ENCODE assay signal across 10 cellular contexts in genomic region chr1:39110325-39110851, GRCh38.
DNase-seq lines count a peak whose midpoint lies in the region; ATAC-seq and TF ChIP-seq lines count a peak whose summit lies in the region.
"Had no signal": no experiment of that assay in that cellular context is flagged by ENCODE, and none has a peak within 500 bp of the region (broad histone marks: within the 10 kb centered on the region; RNA-seq: fewer than 3 reads in every experiment).

No MANE protein-coding gene starts in this region.

- H3K79me2 ChIP-seq in mammary epithelial cell (ENCODE audit: insufficient read depth, low read length): peaks cover 98% of the 10 kb centered on the region

- peaks cover 0 to 5% (median 0%) of the 10 kb centered on the region in 7 donors for H3K9me3 Mint-ChIP-seq in CD14-positive monocyte

- peaks cover 0 to 4% of the 10 kb centered on the region in 2 donors for H3K36me3 Mint-ChIP-seq in CD14-positive monocyte

- H3K27me3 Mint-ChIP-seq in CD14-positive monocyte (ENCODE audit: low read depth in 3 of 3): peaks cover 4 to 11% (median 9%) of the 10 kb centered on the region in 3 donors

- H3K4me3 ChIP-seq in HEK293 (ENCODE audit: low read depth, low read length): no peak overlapping the region
- H3K4me3 ChIP-seq in mammary epithelial cell (replicated peaks in 1 of 3; ENCODE audit: insufficient read depth in 1 of 3, low read depth in 2 of 3, low read length in 3 of 3): no peak overlapping the region
- H3K4me3 ChIP-seq in suprapubic skin: no peak overlapping the region

- TF ChIP-seq CTCF in HEK293 (tag by site-specific recombination; IDR thresholded peaks at IDR 0.05): no peak
- TF ChIP-seq CTCF in mammary epithelial cell (conservative IDR thresholded peaks at IDR 0.05 in 1 of 2, IDR thresholded peaks at IDR 0.05 in 1 of 2; ENCODE audit: extremely low read depth in 1 of 2, insufficient read depth in 1 of 2, low read depth in 1 of 2, low read length in 2 of 2): no peak
- TF ChIP-seq CTCF in suprapubic skin (IDR thresholded peaks at IDR 0.05): no peak
- TF ChIP-seq CTCF in CD14-positive monocyte (IDR thresholded peaks at IDR 0.05): no peak

- no peak overlapping the region for H2AFZ ChIP-seq in mammary epithelial cell (ENCODE audit: low read depth, low read length)

- no peak for TF ChIP-seq POLR2A in suprapubic skin (IDR thresholded peaks at IDR 0.05)

- peak overlapping the region; percentile 25 for H3K9ac ChIP-seq in mammary epithelial cell (ENCODE audit: insufficient read depth, low read length)

- no peak overlapping the region for H3K4me3 Mint-ChIP-seq in CD14-positive monocyte

- dilution Hi-C loops in mammary epithelial cell (cut with HindIII; ENCODE audit: low sequenced_read_pairs): no loop called here

- POLR2A ChIA-PET in HEK293 (lab: Yijun Ruan, JAX): interaction anchor here (1.0 to 1.2 kb wide), 2 partner anchors 18 to 81 kb away, joined by 3 to 11 read pairs; no protein-coding TSS in a partner anchor

- no peaks in the 10 kb centered on the region for H4K20me1 ChIP-seq in mammary epithelial cell (ENCODE audit: insufficient read depth, low read length)

- ATAC-seq in HG03571 (IDR thresholded peaks at IDR 0.05; ENCODE audit: unreplicated experiment): no peak

- H3K36me3 ChIP-seq in HEK293 (ENCODE audit: control insufficient read depth in 2 of 2, insufficient read depth in 1 of 2, low read length in 2 of 2): no peaks in the 10 kb centered on the region
- no peaks in the 10 kb centered on the region for H3K36me3 ChIP-seq in mammary epithelial cell (ENCODE audit: insufficient read depth, low read length)
- no peaks in the 10 kb centered on the region for H3K36me3 ChIP-seq in suprapubic skin

- CTCF ChIA-PET in HEK293 (lab: Yijun Ruan, JAX): interaction anchor here (0.6 to 2.1 kb wide), 4 partner anchors 82 to 612 kb away, joined by 3 to 8 read pairs (median 4); no protein-coding TSS in a partner anchor
- CTCF ChIA-PET in mammary epithelial cell (lab: Charles Lee; ENCODE audit: low non-redundant PET): interaction anchor here (0.6 to 1.3 kb wide), 2 partner anchors 82 to 591 kb away, joined by 7 to 15 read pairs; no protein-coding TSS in a partner anchor

- intact Hi-C loops in mammary epithelial cell (cut with micrococcal nuclease) (no loop called here), CD14-positive monocyte (cut with micrococcal nuclease) (no loop called here)

- no peaks in the 10 kb centered on the region for H3K9me3 ChIP-seq in HEK293 (ENCODE audit: control insufficient read depth, insufficient read depth, low read depth, low read length)
- no peaks in the 10 kb centered on the region for H3K9me3 ChIP-seq in mammary epithelial cell (replicated peaks; ENCODE audit: insufficient read depth, low read length)
- H3K9me3 ChIP-seq in suprapubic skin: no peaks in the 10 kb centered on the region

- H3K27ac Mint-ChIP-seq in CD14-positive monocyte: peak overlapping the region in 2 of 7 donors; percentile 35 to 50

- WGBS in mammary epithelial cell (ENCODE audit: low coverage, missing lambda C conversion rate): 55% methylated on average over 3 of the region's 3 CpGs
- WGBS in suprapubic skin: 19% methylated on average over 3 of the region's 3 CpGs

- no peak for TF ChIP-seq EP300 in suprapubic skin (IDR thresholded peaks at IDR 0.05)

- H3K27me3 ChIP-seq in mammary epithelial cell (ENCODE audit: insufficient read depth, low read length) (no peaks in the 10 kb centered on the region), layer of hippocampus (ENCODE audit: control insufficient read depth, insufficient read depth, low read length) (no peaks in the 10 kb centered on the region), suprapubic skin (no peaks in the 10 kb centered on the region)

- peak overlapping the region; percentile 63 for H3K4me2 ChIP-seq in mammary epithelial cell (ENCODE audit: insufficient read depth, low read depth, low read length)

- TSS peak; percentile 57 for BruUV-seq in mammary epithelial cell (replicated peaks; lab: Mats Ljungman, UMichigan)

- H3K27ac ChIP-seq in HEK293 (ENCODE audit: extremely low read depth, low read depth, low read length) (no peak overlapping the region), mammary epithelial cell (ENCODE audit: insufficient read depth, low read depth, low read length) (peak overlapping the region; percentile 72), layer of hippocampus (ENCODE audit: low read depth, low read length) (peak overlapping the region; percentile 27), suprapubic skin (peak overlapping the region; percentile 80)

- DNase-seq in mammary epithelial cell: peak; percentile 80
- DNase-seq in suprapubic skin (ENCODE audit: low spot score in 2 of 2): no peak
- no peak for DNase-seq in DMS 273 treated with DMSO at 0.1 percent for 48 hours (lab: John Stamatoyannopoulos, UW)
- no peak for DNase-seq in activated effector memory CD4-positive, alpha-beta T cell treated with Interleukin-2 at 50 U/mL for 16 hours
- DNase-seq in CD14-positive monocyte (ENCODE audit: low spot score): no peak
- DNase-seq: NCI-H1694 treated with DMSO at 0.1 percent for 48 hours, retina had no signal

- in situ Hi-C loops in mammary epithelial cell (cut with MboI; ENCODE audit: low sequenced_read_pairs in 2 of 2): no loop called here

- H3K4me1 ChIP-seq in HEK293 (ENCODE audit: control insufficient read depth, insufficient read depth, low read length): peaks cover 9% of the 10 kb centered on the region
- peaks cover 63% of the 10 kb centered on the region for H3K4me1 ChIP-seq in mammary epithelial cell (ENCODE audit: insufficient read depth, low read length)
- H3K4me1 ChIP-seq in suprapubic skin: peaks cover 78% of the 10 kb centered on the region

- H3K4me1 Mint-ChIP-seq in CD14-positive monocyte: peaks cover 5% of the 10 kb centered on the region

TF ChIP-seq in HEK293, 187 proteins besides CTCF, POLR2A, EP300 and RAD21:
- TF ChIP-seq ZNF121 (tag by site-specific recombination; IDR thresholded peaks at IDR 0.05) (peak; percentile 88; the same call in 1 of the 2 replicates), ZNF48 (tag by site-specific recombination; IDR thresholded peaks at IDR 0.05) (no peak)
